In the genomic region with DNA sequence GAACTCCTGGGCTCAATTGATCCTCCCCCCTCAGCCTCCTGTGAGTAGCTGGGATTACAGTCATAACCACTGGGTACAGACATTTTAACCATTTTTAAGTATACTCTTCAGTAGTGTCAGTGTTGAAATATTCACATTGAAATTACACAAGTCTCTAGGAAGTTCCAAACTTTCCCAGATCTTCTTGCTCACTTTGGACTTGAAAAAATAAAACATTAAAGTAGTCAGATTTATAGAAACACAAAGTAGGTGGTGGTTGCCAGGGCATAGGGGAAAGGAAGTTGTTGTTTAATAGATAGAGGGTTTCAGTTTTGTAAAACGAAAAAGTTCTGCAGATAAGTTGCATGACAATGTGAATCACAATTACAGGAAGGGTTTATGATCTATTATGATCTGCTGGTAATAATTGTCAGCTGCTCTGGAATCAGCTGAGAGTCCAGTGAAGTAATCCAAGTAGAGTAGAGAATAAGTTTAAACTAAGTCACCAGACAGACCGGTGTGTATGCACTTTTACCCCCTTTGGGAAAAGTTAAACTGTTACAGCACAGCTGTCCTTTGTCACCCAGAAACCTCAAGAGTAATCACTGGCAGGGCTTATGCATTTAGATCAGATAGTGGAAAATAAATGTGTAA, we compare ENCODE assay signal across 8 cellular contexts. TPM values are rescaled to one million over a fixed set of nuclear protein-coding genes. Genes with fewer than 3 reads are reported as not detected.
DNase-seq lines count a peak whose midpoint lies in the region; ATAC-seq and TF ChIP-seq lines count a peak whose summit lies in the region.

No MANE protein-coding gene starts in this region.

- peak overlapping the region; percentile 40 for H3K4me2 ChIP-seq in fibroblast of lung (ENCODE audit: extremely low read depth, insufficient read depth, low read length)

- no peak overlapping the region for H3K9ac ChIP-seq in fibroblast of lung (ENCODE audit: insufficient read depth, low read length)

- no peaks in the 10 kb centered on the region for H3K36me3 ChIP-seq in fibroblast of lung (ENCODE audit: control insufficient read depth, insufficient read depth, low read length)

- H3K9me3 ChIP-seq in fibroblast of lung (ENCODE audit: control insufficient read depth, insufficient read depth, low read depth, low read length): no peaks in the 10 kb centered on the region

- ATAC-seq in GM19438 (IDR thresholded peaks at IDR 0.05; ENCODE audit: low read depth, unreplicated experiment): peak; percentile 84
- peak; percentile 91 for ATAC-seq in stimulated activated effector memory CD8-positive, alpha-beta T cell treated with anti-CD3 and anti-CD28 coated beads, Interleukin-12 subunit alpha, Interleukin-12 subunit beta, amount 100 ng/mL, for 72 hours

- H3K9me3 Mint-ChIP-seq in stimulated activated effector memory CD8-positive, alpha-beta T cell treated with anti-CD3 and anti-CD28 coated beads, Interleukin-12 subunit alpha, Interleukin-12 subunit beta, amount 100 ng/mL, for 72 hours: no peaks in the 10 kb centered on the region

- H3K36me3 Mint-ChIP-seq in stimulated activated effector memory CD8-positive, alpha-beta T cell treated with anti-CD3 and anti-CD28 coated beads, Interleukin-12 subunit alpha, Interleukin-12 subunit beta, amount 100 ng/mL, for 72 hours: no peaks in the 10 kb centered on the region

- H4K20me1 ChIP-seq in fibroblast of lung (ENCODE audit: control insufficient read depth, extremely low read depth, insufficient read depth, low read length): no peaks in the 10 kb centered on the region

- peak overlapping the region; percentile 13 for H3K4me3 ChIP-seq in Jurkat, Clone E6-1 (ENCODE audit: low read length)
- peak overlapping the region in 1 of 4 experiments; percentile 6 for H3K4me3 ChIP-seq in fibroblast of lung (replicated peaks in 1 of 4; ENCODE audit: control extremely low read depth in 1 of 4, insufficient read depth in 1 of 4, low read depth in 3 of 4, low read length in 4 of 4)

- H2AFZ ChIP-seq in fibroblast of lung (ENCODE audit: low read length): no peak overlapping the region

- DNase-seq in AG09319 (ENCODE audit: extremely low read depth, low read depth) (peak; percentile 5), fibroblast of lung (ENCODE audit: low read depth in 2 of 2) (peak; percentile 32 to 71), NCI-H187 (lab: John Stamatoyannopoulos, UW) (no peak), SKM-1 (lab: John Stamatoyannopoulos, UW; ENCODE audit: unreplicated experiment) (no peak)
- DNase-seq in Jurkat, Clone E6-1 (ENCODE audit: low read depth, low spot score): no peak
- no peak for DNase-seq in stimulated activated effector memory CD8-positive, alpha-beta T cell treated with anti-CD3 and anti-CD28 coated beads, Interleukin-12 subunit alpha, Interleukin-12 subunit beta, amount 100 ng/mL, for 72 hours (ENCODE audit: low spot score in 2 of 2)
- DNase-seq in activated CD4-positive, CD25-positive, alpha-beta regulatory T cell (lab: John Stamatoyannopoulos, UW): no peak

- no peak for TF ChIP-seq CTCF in AG09319 (IDR thresholded peaks at IDR 0.05; ENCODE audit: low read depth, low read length)
- TF ChIP-seq CTCF in fibroblast of lung (conservative IDR thresholded peaks at IDR 0.05 in 1 of 2, IDR thresholded peaks at IDR 0.05 in 1 of 2; ENCODE audit: low read depth in 1 of 2, low read length in 2 of 2): no peak

- peak overlapping the region; percentile 53 for H3K4me3 Mint-ChIP-seq in stimulated activated effector memory CD8-positive, alpha-beta T cell treated with anti-CD3 and anti-CD28 coated beads, Interleukin-12 subunit alpha, Interleukin-12 subunit beta, amount 100 ng/mL, for 72 hours

- H3K27ac ChIP-seq in fibroblast of lung (ENCODE audit: insufficient read depth, low read length): peak overlapping the region; percentile 53

- H3K4me1 ChIP-seq in fibroblast of lung (ENCODE audit: control insufficient read depth, extremely low read depth, insufficient read depth, low read length): peaks cover 7% of the 10 kb centered on the region

- no peaks in the 10 kb centered on the region for H3K27me3 ChIP-seq in fibroblast of lung (ENCODE audit: control insufficient read depth, insufficient read depth, low read length)

- peak overlapping the region; percentile 72 for H3K27ac Mint-ChIP-seq in stimulated activated effector memory CD8-positive, alpha-beta T cell treated with anti-CD3 and anti-CD28 coated beads, Interleukin-12 subunit alpha, Interleukin-12 subunit beta, amount 100 ng/mL, for 72 hours

- peaks cover 71% of the 10 kb centered on the region for H3K4me1 Mint-ChIP-seq in stimulated activated effector memory CD8-positive, alpha-beta T cell treated with anti-CD3 and anti-CD28 coated beads, Interleukin-12 subunit alpha, Interleukin-12 subunit beta, amount 100 ng/mL, for 72 hours

- peaks cover 39% of the 10 kb centered on the region for H3K79me2 ChIP-seq in fibroblast of lung (ENCODE audit: control insufficient read depth, insufficient read depth, low read length)

RNA-seq across cellular contexts. Expression of a gene that starts 27.4 kb away (rescaled TPM):
- 15.4 TPM for polyA plus RNA-seq in Jurkat, Clone E6-1 (2012; ENCODE audit: insufficient read depth, insufficient read length)
- 57.8 and 69.4 TPM in 2 replicates for total RNA-seq in fibroblast of lung
- 33.0 and 35.7 TPM in 2 replicates for polyA plus RNA-seq in fibroblast of lung
- polyA plus RNA-seq in fibroblast of lung (2012): 11.4 and 14.8 TPM in 2 replicates
- polyA minus RNA-seq in fibroblast of lung (ENCODE audit: low replicate concordance): 83.2 and 120 TPM in 2 replicates

Comparison
In these comparisons a context has a peak if more than half of its experiments do, and no peak if none do; other contexts are left out.
1. DNase-seq: peak in AG09319 (single experiment) and fibroblast of lung (2 of 2); none in Jurkat, Clone E6-1 (single experiment), stimulated activated effector memory CD8-positive, alpha-beta T cell treated with anti-CD3 and anti-CD28 coated beads, Interleukin-12 subunit alpha, Interleukin-12 subunit beta, amount 100 ng/mL, for 72 hours (0 of 2), NCI-H187 (0 of 2), activated CD4-positive, CD25-positive, alpha-beta regulatory T cell (0 of 4) and SKM-1 (single experiment).